ENCODE assay signal across 31 cellular contexts in genomic region chr12:132540436-132540835, GRCh38.
"Had no signal": no experiment of that assay in that cellular context is flagged by ENCODE, and none has a peak within 500 bp of the region (broad histone marks: within the 10 kb centered on the region; RNA-seq: fewer than 3 reads in every experiment).

No MANE protein-coding gene starts in this region.

- H3K4me3 ChIP-seq: adrenal gland, body of pancreas, breast epithelium had no signal

- H3K27ac ChIP-seq: adrenal gland, body of pancreas, brain microvascular endothelial cell, breast epithelium, VCaP had no signal

- DNase-seq: activated B cell treated with CpG ODN at 0.5 μM for 24 hours; activated CD4-positive, alpha-beta memory T cell treated with anti-CD3 and anti-CD28 coated beads for 36 hours; activated CD4-positive, alpha-beta T cell treated with anti-CD3 and anti-CD28 coated beads for 4 hours; activated CD4-positive, alpha-beta T cell treated with anti-CD3 and anti-CD28 coated beads, Interleukin-2, amount 10 ng/mL, durations not matched to agents 24 days and 14 days; activated CD4-positive, alpha-beta T cell treated with anti-CD3 and anti-CD28 coated beads, Interleukin-2, amount 50 U/mL, for 1 hour; activated CD4-positive, alpha-beta T cell treated with anti-CD3 and anti-CD28 coated beads, Interleukin-2, amount 50 U/mL, for 4 hours; activated CD4-positive, CD25-positive, alpha-beta regulatory T cell treated with anti-CD3 and anti-CD28 coated beads, Interleukin-2, amount 50 U/mL, for 72 hours; activated CD8-positive, alpha-beta memory T cell treated with anti-CD3 and anti-CD28 coated beads, Interleukin-2, amount 50 U/mL, for 4 hours; activated CD8-positive, alpha-beta T cell treated with anti-CD3 and anti-CD28 coated beads for 36 hours; activated effector memory CD4-positive, alpha-beta T cell treated with anti-CD3 and anti-CD28 coated beads, Interleukin-2, amount 50 U/mL, for 16 hours; activated gamma-delta T cell treated with Interleukin-2 at 50 U/mL for 16 hours; activated naive CD4-positive, alpha-beta T cell; activated naive CD4-positive, alpha-beta T cell treated with anti-CD3 and anti-CD28 coated beads for 36 hours; activated naive CD4-positive, alpha-beta T cell treated with anti-CD3 and anti-CD28 coated beads, Interleukin-2, amount 50 U/mL, for 16 hours; activated naive CD8-positive, alpha-beta T cell treated with anti-CD3 and anti-CD28 coated beads for 36 hours; activated T-cell treated with anti-CD3 and anti-CD28 coated beads for 4 hours; activated T-cell treated with anti-CD3 and anti-CD28 coated beads, Interleukin-2, amount 50 U/mL, for 1 hour; activated T-cell treated with anti-CD3 and anti-CD28 coated beads, Interleukin-2, amount 50 U/mL, for 4 hours; activated T-cell treated with anti-CD3 and anti-CD28 coated beads, Interleukin-2, amount 50 U/mL, for 72 hours; adrenal gland; amniotic stem cell; aorta; brain microvascular endothelial cell; central memory CD4-positive, alpha-beta T cell; T-helper 2 cell; T-helper 9 cell had no signal

- H3K9me3 ChIP-seq: adrenal gland, body of pancreas, breast epithelium had no signal

- H3K36me3 ChIP-seq: adrenal gland, brain microvascular endothelial cell, breast epithelium had no signal

- H3K4me1 ChIP-seq: adrenal gland, breast epithelium had no signal

- H3K27me3 ChIP-seq: adrenal gland, body of pancreas, brain microvascular endothelial cell, breast epithelium had no signal

- ATAC-seq: activated CD8-positive, alpha-beta T cell treated with anti-CD3 and anti-CD28 coated beads for 36 hours; activated naive CD4-positive, alpha-beta T cell treated with anti-CD3 and anti-CD28 coated beads, Interleukin-2, amount 50 U/mL, for 72 hours; activated T-cell treated with anti-CD3 and anti-CD28 coated beads, Interleukin-2, amount 50 U/mL, for 4 hours; activated T-cell treated with anti-CD3 and anti-CD28 coated beads, Interleukin-2, amount 50 U/mL, for 72 hours; activated T-helper 17 cell treated with anti-CD3 and anti-CD28 coated beads, Interleukin-2, amount 50 U/mL, for 72 hours; body of pancreas had no signal
